Comparison of ENCODE assay signal across 24 cellular contexts in the genomic region with DNA sequence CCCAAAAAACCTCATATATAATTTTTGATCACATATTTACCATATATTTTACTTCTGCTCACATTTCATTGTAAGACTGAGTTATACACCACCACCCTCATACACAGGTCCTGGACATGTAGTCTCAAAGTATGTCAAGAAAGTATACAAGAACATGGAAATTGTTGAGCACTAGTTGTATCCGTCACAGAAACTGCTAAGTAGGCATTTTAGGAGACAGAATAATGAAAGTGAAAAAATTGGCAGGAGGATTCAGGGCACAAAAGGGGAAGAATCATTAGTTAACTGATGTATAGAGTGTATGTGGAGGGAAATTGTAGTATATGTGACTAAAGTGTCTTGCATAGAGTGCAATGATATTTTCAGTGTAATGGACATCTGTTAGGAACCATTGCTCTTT.
"Had no signal": no experiment of that assay in that cellular context is flagged by ENCODE, and none has a peak within 500 bp of the region (broad histone marks: within the 10 kb centered on the region; RNA-seq: fewer than 3 reads in every experiment).

No MANE protein-coding gene starts in this region.

- H3K4me1 ChIP-seq: colonic mucosa, gastrocnemius medialis, left ventricle myocardium inferior had no signal

- DNase-seq: colonic mucosa; cortex of kidney; effector CD8-positive, alpha-beta T cell; effector memory CD8-positive, alpha-beta T cell; endodermal cell; erythroblast; esophagus squamous epithelium; foreskin fibroblast; foreskin melanocyte; gastrocnemius medialis; glutamatergic neuron; head of caudate nucleus; heart right ventricle; hippocampal formation; left cardiac atrium; left ventricle myocardium inferior; lower lobe of right lung; mesenchymal stem cell; naive thymus-derived CD4-positive, alpha-beta T cell had no signal

- H3K36me3 ChIP-seq: colonic mucosa, esophagus squamous epithelium, gastrocnemius medialis, heart right ventricle, left ventricle myocardium inferior, lower lobe of right lung had no signal

- H3K27me3 ChIP-seq: colonic mucosa, esophagus squamous epithelium, gastrocnemius medialis, heart right ventricle had no signal

- H3K4me3 ChIP-seq: colonic mucosa, esophagus squamous epithelium, gastrocnemius medialis, heart right ventricle, left ventricle myocardium inferior, lower lobe of right lung had no signal

- H3K9me3 ChIP-seq: colonic mucosa, esophagus squamous epithelium, gastrocnemius medialis, heart right ventricle, left ventricle myocardium inferior, lower lobe of right lung had no signal

- H3K27ac ChIP-seq: colonic mucosa, epithelial cell of prostate, esophagus squamous epithelium, gastrocnemius medialis, heart right ventricle, left ventricle myocardium inferior, lower lobe of right lung had no signal

- FAIRE-seq: endometrium, islet of Langerhans, keratinocyte had no signal

- ATAC-seq: effector memory CD8-positive, alpha-beta T cell; esophagus mucosa; gastrocnemius medialis; heart right ventricle; left cardiac atrium; lower lobe of right lung; naive thymus-derived CD4-positive, alpha-beta T cell had no signal
